In genomic region chr3:69491980-69492379, GRCh38 we compare ENCODE assay signal across 16 cellular contexts.
"Had no signal": no experiment of that assay in that cellular context is flagged by ENCODE, and none has a peak within 500 bp of the region (broad histone marks: within the 10 kb centered on the region; RNA-seq: fewer than 3 reads in every experiment).

No MANE protein-coding gene starts in this region.

- ATAC-seq: activated T-helper 17 cell treated with anti-CD3 and anti-CD28 coated beads, Interleukin-2, amount 50 U/mL, for 72 hours had no signal

- H3K4me3 ChIP-seq: coronary artery, esophagus squamous epithelium, lung, ovary, thoracic aorta had no signal

- H3K4me1 ChIP-seq: esophagus squamous epithelium had no signal

- H3K27me3 Mint-ChIP-seq: activated T-helper 17 cell treated with anti-CD3 and anti-CD28 coated beads, Interleukin-2, amount 50 U/mL, for 72 hours had no signal

- H3K27me3 ChIP-seq: esophagus squamous epithelium, ovary had no signal

- DNase-seq: activated CD4-positive, alpha-beta T cell treated with anti-CD3 and anti-CD28 coated beads, Interleukin-2, amount 50 U/mL, for 4 hours; activated CD4-positive, CD25-positive, alpha-beta regulatory T cell treated with anti-CD3 and anti-CD28 coated beads, Interleukin-2, amount 50 U/mL, for 72 hours; activated naive CD4-positive, alpha-beta T cell treated with Interleukin-2 at 50 U/mL for 16 hours; activated T-cell treated with anti-CD3 and anti-CD28 coated beads for 4 hours; caudate nucleus; esophagus squamous epithelium; hypothalamus; ovary; stimulated activated CD4-positive, alpha-beta T cell treated with anti-CD3 and anti-CD28 coated beads, Interleukin-12 subunit alpha, Interleukin-12 subunit beta, amount 100 ng/mL, for 4 hours; stimulated activated CD4-positive, alpha-beta T cell treated with anti-CD3 and anti-CD28 coated beads, Interleukin-2, amount 100 ng/mL, for 24 hours; SW 1271 had no signal

- H3K9me3 ChIP-seq: esophagus squamous epithelium, ovary, thoracic aorta had no signal

- H3K4me3 Mint-ChIP-seq: activated T-helper 17 cell treated with anti-CD3 and anti-CD28 coated beads, Interleukin-2, amount 50 U/mL, for 72 hours; T-helper 2 cell treated with Interferon-gamma antibody and Interleukin-4, amounts not matched to agents 5 μg/mL and 100 μg/mL, for 36 hours had no signal

- H3K27ac ChIP-seq: coronary artery, esophagus squamous epithelium, ovary, thoracic aorta had no signal

- H3K27ac Mint-ChIP-seq: activated T-helper 17 cell treated with anti-CD3 and anti-CD28 coated beads, Interleukin-2, amount 50 U/mL, for 72 hours; T-helper 2 cell treated with Interferon-gamma antibody and Interleukin-4, amounts not matched to agents 5 μg/mL and 100 μg/mL, for 36 hours had no signal

- H3K4me1 Mint-ChIP-seq: activated T-helper 17 cell treated with anti-CD3 and anti-CD28 coated beads, Interleukin-2, amount 50 U/mL, for 72 hours had no signal

- H3K9me3 Mint-ChIP-seq: activated T-helper 17 cell treated with anti-CD3 and anti-CD28 coated beads, Interleukin-2, amount 50 U/mL, for 72 hours; T-helper 2 cell treated with Interferon-gamma antibody and Interleukin-4, amounts not matched to agents 5 μg/mL and 100 μg/mL, for 36 hours had no signal

- H3K36me3 ChIP-seq: esophagus squamous epithelium, ovary, thoracic aorta had no signal
